In the genomic region with DNA sequence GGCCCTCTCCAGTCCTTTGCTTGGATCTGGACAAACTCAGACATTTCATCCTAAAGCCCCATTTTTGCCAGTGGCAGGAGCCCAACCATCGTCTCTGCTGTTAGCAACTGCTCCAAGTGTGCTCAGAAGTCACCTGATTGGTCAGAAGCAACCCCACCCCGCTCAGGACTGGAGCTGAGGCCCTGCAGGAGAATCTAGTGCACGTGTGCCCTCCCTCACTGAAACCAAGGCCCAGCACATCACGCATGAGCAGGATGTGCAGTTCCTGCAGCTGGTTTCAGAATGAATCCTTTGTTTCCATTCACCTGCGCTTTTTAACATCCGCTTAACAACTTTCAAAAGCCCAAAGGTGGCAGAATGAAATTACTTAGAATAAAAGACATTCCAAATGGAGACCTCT, we compare ENCODE assay signal across 8 cellular contexts.
DNase-seq lines count a peak whose midpoint lies in the region; ATAC-seq and TF ChIP-seq lines count a peak whose summit lies in the region.

No MANE protein-coding gene starts in this region.

- no peaks in the 10 kb centered on the region for H3K9me3 Mint-ChIP-seq in activated naive CD4-positive, alpha-beta T cell treated with anti-CD3 and anti-CD28 coated beads, Interleukin-2, amount 10 ng/mL, durations not matched to agents 7 days and 5 days

- H3K27ac ChIP-seq in PC-9 = no peak overlapping the region

- CTCF ChIA-PET in activated naive CD4-positive, alpha-beta T cell treated with anti-CD3 and anti-CD28 coated beads, Interleukin-2, amount 10 ng/mL, durations not matched to agents 7 days and 5 days (lab: Charles Lee) = interaction anchor here (1.1 kb wide), 2 partner anchors 82 to 134 kb away, joined by 3 to 4 read pairs; no protein-coding TSS in a partner anchor
- CTCF ChIA-PET in PC-9 (lab: Charles Lee) = no interaction called here

- H3K9me3 ChIP-seq in PC-9 (ENCODE audit: insufficient read depth, low read depth) = no peaks in the 10 kb centered on the region

- intact Hi-C loops in PC-9 (cut with micrococcal nuclease; ENCODE audit: unreplicated experiment) = no loop called here

- H3K9me2 ChIP-seq in PC-9 (ENCODE audit: insufficient read depth) = no peaks in the 10 kb centered on the region

- POLR2A ChIA-PET in PC-9 (lab: Charles Lee; ENCODE audit: unreplicated experiment) = interaction anchor here (0.7 kb wide), 1 partner anchor 71 kb away, joined by 6 read pairs; no protein-coding TSS in a partner anchor

- H2AFZ ChIP-seq in PC-9 = no peak overlapping the region

- no peak for TF ChIP-seq CTCF in PC-9 (conservative IDR thresholded peaks at IDR 0.05)

- H3K4me2 ChIP-seq in PC-9 = no peak overlapping the region

- H3K36me3 Mint-ChIP-seq in activated naive CD4-positive, alpha-beta T cell treated with anti-CD3 and anti-CD28 coated beads, Interleukin-2, amount 10 ng/mL, durations not matched to agents 7 days and 5 days = no peaks in the 10 kb centered on the region

- peaks cover 10% of the 10 kb centered on the region for H3K27me3 Mint-ChIP-seq in activated naive CD4-positive, alpha-beta T cell treated with anti-CD3 and anti-CD28 coated beads, Interleukin-2, amount 10 ng/mL, durations not matched to agents 7 days and 5 days

- H3K79me2 ChIP-seq in PC-9 (ENCODE audit: low read depth) = no peaks in the 10 kb centered on the region

- peak overlapping the region; percentile 88 for H3K27ac Mint-ChIP-seq in activated naive CD4-positive, alpha-beta T cell treated with anti-CD3 and anti-CD28 coated beads, Interleukin-2, amount 10 ng/mL, durations not matched to agents 7 days and 5 days

- H3F3A ChIP-seq in PC-9 (ENCODE audit: insufficient read depth, low read depth) = no peaks in the 10 kb centered on the region

- DNase-seq in activated T-cell treated with anti-CD3 and anti-CD28 coated beads for 24 hours (ENCODE audit: low read depth) = peak; percentile 58
- DNase-seq in activated T-cell treated with anti-CD3 and anti-CD28 coated beads, Interleukin-2, amount 50 U/mL, for 1 hour = no peak
- DNase-seq in activated naive CD4-positive, alpha-beta T cell treated with anti-CD3 and anti-CD28 coated beads, Interleukin-2, amount 10 ng/mL, durations not matched to agents 7 days and 5 days = peak; percentile 84
- peak; percentile 33 to 70 (median 34) for DNase-seq in stimulated activated CD4-positive, alpha-beta T cell treated with anti-CD3 and anti-CD28 coated beads, TNF-alpha, amount 100 ng/mL, for 24 hours (ENCODE audit: low read depth in 3 of 3)
- DNase-seq in UCSD-AML1 (lab: John Stamatoyannopoulos, UW; ENCODE audit: unreplicated experiment) = no peak
- DNase-seq in PC-9 = no peak
- no peak for DNase-seq in SW 1271 (lab: John Stamatoyannopoulos, UW)

- no peaks in the 10 kb centered on the region for H3K27me3 ChIP-seq in PC-9 (ENCODE audit: insufficient read depth, low read depth)

- no peaks in the 10 kb centered on the region for H3K4me1 ChIP-seq in PC-9 (replicated peaks; ENCODE audit: insufficient read depth)

- H3K4me3 ChIP-seq in PC-9 = no peak overlapping the region

- peak; percentile 99 for ATAC-seq in HG03354 (IDR thresholded peaks at IDR 0.05; ENCODE audit: poor library complexity, severe bottlenecking, unreplicated experiment)

- H3K4me1 Mint-ChIP-seq in activated naive CD4-positive, alpha-beta T cell treated with anti-CD3 and anti-CD28 coated beads, Interleukin-2, amount 10 ng/mL, durations not matched to agents 7 days and 5 days = peaks cover 17% of the 10 kb centered on the region

- H4K20me1 ChIP-seq in PC-9 (ENCODE audit: insufficient read depth) = no peaks in the 10 kb centered on the region

- H3K4me3 Mint-ChIP-seq in activated naive CD4-positive, alpha-beta T cell treated with anti-CD3 and anti-CD28 coated beads, Interleukin-2, amount 10 ng/mL, durations not matched to agents 7 days and 5 days = no peak overlapping the region

- H3K36me3 ChIP-seq in PC-9 (ENCODE audit: low read depth) = no peaks in the 10 kb centered on the region

- BruUV-seq in PC-9 (replicated peaks; lab: Mats Ljungman, UMichigan) = no TSS peak

Comparison
In these comparisons a context has a peak if more than half of its experiments do, and no peak if none do; other contexts are left out.
1. DNase-seq: peak in activated T-cell treated with anti-CD3 and anti-CD28 coated beads for 24 hours (single experiment), activated naive CD4-positive, alpha-beta T cell treated with anti-CD3 and anti-CD28 coated beads, Interleukin-2, amount 10 ng/mL, durations not matched to agents 7 days and 5 days (single experiment) and stimulated activated CD4-positive, alpha-beta T cell treated with anti-CD3 and anti-CD28 coated beads, TNF-alpha, amount 100 ng/mL, for 24 hours (3 of 3); none in activated T-cell treated with anti-CD3 and anti-CD28 coated beads, Interleukin-2, amount 50 U/mL, for 1 hour (single experiment), UCSD-AML1 (single experiment), PC-9 (0 of 2) and SW 1271 (0 of 2).